ENCODE assay signal across 1 cellular context in the genomic region with DNA sequence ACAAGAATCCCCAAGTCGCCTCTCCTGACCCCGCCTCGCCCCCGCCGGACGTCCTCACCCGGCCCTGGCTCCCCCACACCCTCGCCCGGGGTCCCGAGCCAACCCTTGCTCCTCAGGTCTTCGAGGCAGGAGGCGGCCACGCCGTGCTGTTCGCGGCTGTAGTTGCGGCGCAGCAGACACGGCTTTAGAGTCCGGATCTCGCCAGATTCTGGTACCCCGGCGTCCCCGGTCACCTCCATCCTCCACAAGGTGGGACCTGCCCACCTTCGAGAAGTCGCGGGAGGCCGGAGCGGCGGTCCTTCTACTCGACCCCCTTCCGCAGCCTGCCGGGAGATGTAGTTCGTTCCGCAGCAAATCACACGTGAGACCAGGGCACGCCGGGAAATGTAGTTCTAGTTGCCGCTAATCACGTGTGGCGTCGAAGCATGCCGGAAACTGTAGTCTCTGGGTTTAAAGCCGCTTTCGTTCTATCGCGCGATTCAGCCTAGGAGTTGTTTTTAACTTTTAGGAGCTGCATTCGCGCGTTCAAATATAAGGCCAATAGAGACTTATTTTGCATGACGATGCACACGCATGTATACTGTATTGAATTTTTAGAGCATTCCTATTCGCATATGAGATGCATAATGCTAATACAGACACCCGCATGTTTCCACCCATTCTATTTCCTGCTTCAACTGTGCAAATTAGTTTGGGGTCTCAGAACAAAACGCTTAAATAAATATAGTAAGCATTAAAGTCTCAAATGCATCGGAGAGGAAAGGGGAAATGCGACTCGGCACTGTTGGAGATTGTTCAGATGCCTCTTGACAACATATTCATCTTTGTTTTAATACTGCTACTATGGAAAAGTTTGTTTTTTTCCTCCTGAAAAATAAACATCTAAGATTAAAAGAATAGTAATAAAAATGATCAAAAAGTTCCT.
TF ChIP-seq lines count a peak whose summit lies in the region.

A gene with protein sequence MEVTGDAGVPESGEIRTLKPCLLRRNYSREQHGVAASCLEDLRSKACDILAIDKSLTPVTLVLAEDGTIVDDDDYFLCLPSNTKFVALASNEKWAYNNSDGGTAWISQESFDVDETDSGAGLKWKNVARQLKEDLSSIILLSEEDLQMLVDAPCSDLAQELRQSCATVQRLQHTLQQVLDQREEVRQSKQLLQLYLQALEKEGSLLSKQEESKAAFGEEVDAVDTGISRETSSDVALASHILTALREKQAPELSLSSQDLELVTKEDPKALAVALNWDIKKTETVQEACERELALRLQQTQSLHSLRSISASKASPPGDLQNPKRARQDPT (minus strand): TSS at position 310 of the 925 bp plus-strand sequence. CDS start 71 bp downstream, at position 239.

TF ChIP-seq in K562, 482 proteins besides CTCF, POLR2A, EP300 and RAD21 (continued from another document and continues in another):
- TF ChIP-seq, protein P1, sequence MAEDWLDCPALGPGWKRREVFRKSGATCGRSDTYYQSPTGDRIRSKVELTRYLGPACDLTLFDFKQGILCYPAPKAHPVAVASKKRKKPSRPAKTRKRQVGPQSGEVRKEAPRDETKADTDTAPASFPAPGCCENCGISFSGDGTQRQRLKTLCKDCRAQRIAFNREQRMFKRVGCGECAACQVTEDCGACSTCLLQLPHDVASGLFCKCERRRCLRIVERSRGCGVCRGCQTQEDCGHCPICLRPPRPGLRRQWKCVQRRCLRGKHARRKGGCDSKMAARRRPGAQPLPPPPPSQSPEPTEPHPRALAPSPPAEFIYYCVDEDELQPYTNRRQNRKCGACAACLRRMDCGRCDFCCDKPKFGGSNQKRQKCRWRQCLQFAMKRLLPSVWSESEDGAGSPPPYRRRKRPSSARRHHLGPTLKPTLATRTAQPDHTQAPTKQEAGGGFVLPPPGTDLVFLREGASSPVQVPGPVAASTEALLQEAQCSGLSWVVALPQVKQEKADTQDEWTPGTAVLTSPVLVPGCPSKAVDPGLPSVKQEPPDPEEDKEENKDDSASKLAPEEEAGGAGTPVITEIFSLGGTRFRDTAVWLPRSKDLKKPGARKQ (CRISPR knock-in tag; IDR thresholded peaks at IDR 0.05): no peak; the same call in 1 of the 2 replicates
- TF ChIP-seq, protein P2, sequence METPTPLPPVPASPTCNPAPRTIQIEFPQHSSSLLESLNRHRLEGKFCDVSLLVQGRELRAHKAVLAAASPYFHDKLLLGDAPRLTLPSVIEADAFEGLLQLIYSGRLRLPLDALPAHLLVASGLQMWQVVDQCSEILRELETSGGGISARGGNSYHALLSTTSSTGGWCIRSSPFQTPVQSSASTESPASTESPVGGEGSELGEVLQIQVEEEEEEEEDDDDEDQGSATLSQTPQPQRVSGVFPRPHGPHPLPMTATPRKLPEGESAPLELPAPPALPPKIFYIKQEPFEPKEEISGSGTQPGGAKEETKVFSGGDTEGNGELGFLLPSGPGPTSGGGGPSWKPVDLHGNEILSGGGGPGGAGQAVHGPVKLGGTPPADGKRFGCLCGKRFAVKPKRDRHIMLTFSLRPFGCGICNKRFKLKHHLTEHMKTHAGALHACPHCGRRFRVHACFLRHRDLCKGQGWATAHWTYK (CRISPR knock-in tag; IDR thresholded peaks at IDR 0.05): peak; percentile 86
- TF ChIP-seq SIRT6 (IDR thresholded peaks at IDR 0.05; ENCODE audit: low read depth, low read length) (no peak), SAFB2 (IDR thresholded peaks at IDR 0.05; ENCODE audit: borderline replicate concordance, low read depth, low read length, severe bottlenecking) (no peak), ZFP36 (IDR thresholded peaks at IDR 0.05; ENCODE audit: low read depth, low read length, partially characterized antibody) (no peak), HNRNPL (IDR thresholded peaks at IDR 0.05; ENCODE audit: low read depth, low read length) (no peak), ZNF121 (CRISPR knock-in tag; conservative IDR thresholded peaks at IDR 0.05) (no peak), LCOR (CRISPR knock-in tag; IDR thresholded peaks at IDR 0.05) (peak; percentile 97), RBM39 (optimal IDR thresholded peaks at IDR 0.05; ENCODE audit: low read depth, low read length) (no peak), OTX1 (CRISPR knock-in tag; IDR thresholded peaks at IDR 0.05) (peak; percentile 56; the same call in 1 of the 2 replicates), CHD1 (IDR thresholded peaks at IDR 0.05; ENCODE audit: low read length) (no peak), TBL1XR1 (IDR thresholded peaks at IDR 0.05; ENCODE audit: low read length in 2 of 2) (peak; percentile 75 to 92), PCBP1 (IDR thresholded peaks at IDR 0.05; ENCODE audit: low read depth, low read length, poor library complexity, severe bottlenecking) (no peak), ZNF134 (CRISPR knock-in tag; conservative IDR thresholded peaks at IDR 0.05) (peak; percentile 49; the same call in 1 of the 2 replicates), ZNF253 (CRISPR knock-in tag; conservative IDR thresholded peaks at IDR 0.05) (no peak), ZNF584 (CRISPR knock-in tag; IDR thresholded peaks at IDR 0.05; ENCODE audit: low read depth) (peak; percentile 89), ZNF699 (CRISPR knock-in tag; IDR thresholded peaks at IDR 0.05; ENCODE audit: insufficient replicate concordance) (no peak), TAF1 (IDR thresholded peaks at IDR 0.05; ENCODE audit: control insufficient read depth, extremely low read depth, insufficient read depth, low read length, severe bottlenecking) (peak; percentile 79), SRSF9 (IDR thresholded peaks at IDR 0.05; ENCODE audit: borderline replicate concordance, low read depth, low read length) (no peak), MIER1 (IDR thresholded peaks at IDR 0.05; ENCODE audit: low read depth) (no peak), NFRKB (IDR thresholded peaks at IDR 0.05; ENCODE audit: low read depth) (peak; percentile 15), ZSCAN32 (CRISPR knock-in tag; IDR thresholded peaks at IDR 0.05) (no peak), SMARCE1 (IDR thresholded peaks at IDR 0.05) (no peak), JUN (IDR thresholded peaks at IDR 0.05; ENCODE audit: borderline replicate concordance, low read depth, low read length) (peak; percentile 91; the same call in 1 of the 2 replicates), JUN (CRISPR knock-in tag; IDR thresholded peaks at IDR 0.05; ENCODE audit: borderline replicate concordance) (no peak; the same call in 1 of the 2 replicates), RBM15 (IDR thresholded peaks at IDR 0.05; ENCODE audit: insufficient read depth, low read length) (no peak), ZNF174 (CRISPR knock-in tag; IDR thresholded peaks at IDR 0.05) (no peak), ZNF12 (CRISPR knock-in tag; IDR thresholded peaks at IDR 0.05) (no peak), HIVEP1 (CRISPR knock-in tag; IDR thresholded peaks at IDR 0.05) (0 out of 2 replicates have a peak, but pooled peaks have one; percentile 21), MYNN (IDR thresholded peaks at IDR 0.05) (no peak), MYNN (CRISPR knock-in tag; IDR thresholded peaks at IDR 0.05) (no peak), PYGO2 (tag; IDR thresholded peaks at IDR 0.05) (no peak), FUS (optimal IDR thresholded peaks at IDR 0.05; ENCODE audit: low read depth, low read length) (no peak), SMAD2 (IDR thresholded peaks at IDR 0.05; ENCODE audit: low read depth, low read length) (no peak), GABPB2 (CRISPR knock-in tag; conservative IDR thresholded peaks at IDR 0.05) (no peak), U2AF2 (optimal IDR thresholded peaks at IDR 0.05; ENCODE audit: low read depth, low read length) (no peak), MBD2 (IDR thresholded peaks at IDR 0.05; ENCODE audit: borderline replicate concordance, low read depth) (peak; percentile 98), THRAP3 (IDR thresholded peaks at IDR 0.05; ENCODE audit: borderline replicate concordance) (no peak), FOXM1 (IDR thresholded peaks at IDR 0.05; ENCODE audit: low read depth) (peak; percentile 54; the same call in 1 of the 2 replicates), FOXM1 (CRISPR knock-in tag; IDR thresholded peaks at IDR 0.05; ENCODE audit: low read depth) (peak; percentile 85; the same call in 1 of the 2 replicates), CHD4 (IDR thresholded peaks at IDR 0.05; ENCODE audit: insufficient read depth, insufficient replicate concordance, low read depth, low read length, poor library complexity, severe bottlenecking) (no peak), TBP (optimal IDR thresholded peaks at IDR 0.05; ENCODE audit: low read depth, low read length) (peak; percentile 88), FOXK2 (conservative IDR thresholded peaks at IDR 0.05 in 1 of 2, IDR thresholded peaks at IDR 0.05 in 1 of 2; ENCODE audit: low read depth in 2 of 2) (peak; percentile 73 to 80)
- TF ChIP-seq, protein P3, sequence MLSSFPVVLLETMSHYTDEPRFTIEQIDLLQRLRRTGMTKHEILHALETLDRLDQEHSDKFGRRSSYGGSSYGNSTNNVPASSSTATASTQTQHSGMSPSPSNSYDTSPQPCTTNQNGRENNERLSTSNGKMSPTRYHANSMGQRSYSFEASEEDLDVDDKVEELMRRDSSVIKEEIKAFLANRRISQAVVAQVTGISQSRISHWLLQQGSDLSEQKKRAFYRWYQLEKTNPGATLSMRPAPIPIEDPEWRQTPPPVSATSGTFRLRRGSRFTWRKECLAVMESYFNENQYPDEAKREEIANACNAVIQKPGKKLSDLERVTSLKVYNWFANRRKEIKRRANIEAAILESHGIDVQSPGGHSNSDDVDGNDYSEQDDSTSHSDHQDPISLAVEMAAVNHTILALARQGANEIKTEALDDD (IDR thresholded peaks at IDR 0.05): no peak
- TF ChIP-seq, protein P4, sequence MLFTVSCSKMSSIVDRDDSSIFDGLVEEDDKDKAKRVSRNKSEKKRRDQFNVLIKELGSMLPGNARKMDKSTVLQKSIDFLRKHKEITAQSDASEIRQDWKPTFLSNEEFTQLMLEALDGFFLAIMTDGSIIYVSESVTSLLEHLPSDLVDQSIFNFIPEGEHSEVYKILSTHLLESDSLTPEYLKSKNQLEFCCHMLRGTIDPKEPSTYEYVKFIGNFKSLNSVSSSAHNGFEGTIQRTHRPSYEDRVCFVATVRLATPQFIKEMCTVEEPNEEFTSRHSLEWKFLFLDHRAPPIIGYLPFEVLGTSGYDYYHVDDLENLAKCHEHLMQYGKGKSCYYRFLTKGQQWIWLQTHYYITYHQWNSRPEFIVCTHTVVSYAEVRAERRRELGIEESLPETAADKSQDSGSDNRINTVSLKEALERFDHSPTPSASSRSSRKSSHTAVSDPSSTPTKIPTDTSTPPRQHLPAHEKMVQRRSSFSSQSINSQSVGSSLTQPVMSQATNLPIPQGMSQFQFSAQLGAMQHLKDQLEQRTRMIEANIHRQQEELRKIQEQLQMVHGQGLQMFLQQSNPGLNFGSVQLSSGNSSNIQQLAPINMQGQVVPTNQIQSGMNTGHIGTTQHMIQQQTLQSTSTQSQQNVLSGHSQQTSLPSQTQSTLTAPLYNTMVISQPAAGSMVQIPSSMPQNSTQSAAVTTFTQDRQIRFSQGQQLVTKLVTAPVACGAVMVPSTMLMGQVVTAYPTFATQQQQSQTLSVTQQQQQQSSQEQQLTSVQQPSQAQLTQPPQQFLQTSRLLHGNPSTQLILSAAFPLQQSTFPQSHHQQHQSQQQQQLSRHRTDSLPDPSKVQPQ (CRISPR knock-in tag; IDR thresholded peaks at IDR 0.05; ENCODE audit: borderline replicate concordance): no peak; the same call in 1 of the 2 replicates
- TF ChIP-seq, protein P5, sequence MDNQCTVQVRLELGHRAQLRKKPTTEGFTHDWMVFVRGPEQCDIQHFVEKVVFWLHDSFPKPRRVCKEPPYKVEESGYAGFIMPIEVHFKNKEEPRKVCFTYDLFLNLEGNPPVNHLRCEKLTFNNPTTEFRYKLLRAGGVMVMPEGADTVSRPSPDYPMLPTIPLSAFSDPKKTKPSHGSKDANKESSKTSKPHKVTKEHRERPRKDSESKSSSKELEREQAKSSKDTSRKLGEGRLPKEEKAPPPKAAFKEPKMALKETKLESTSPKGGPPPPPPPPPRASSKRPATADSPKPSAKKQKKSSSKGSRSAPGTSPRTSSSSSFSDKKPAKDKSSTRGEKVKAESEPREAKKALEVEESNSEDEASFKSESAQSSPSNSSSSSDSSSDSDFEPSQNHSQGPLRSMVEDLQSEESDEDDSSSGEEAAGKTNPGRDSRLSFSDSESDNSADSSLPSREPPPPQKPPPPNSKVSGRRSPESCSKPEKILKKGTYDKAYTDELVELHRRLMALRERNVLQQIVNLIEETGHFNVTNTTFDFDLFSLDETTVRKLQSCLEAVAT (IDR thresholded peaks at IDR 0.05): no peak; a peak in 1 of 4 replicates
